31 cellular contexts compared by ENCODE assay signal in genomic region chr2:129004940-129005490, GRCh38.
DNase-seq lines count a peak whose midpoint lies in the region; ATAC-seq and TF ChIP-seq lines count a peak whose summit lies in the region.
"Had no signal": no experiment of that assay in that cellular context is flagged by ENCODE, and none has a peak within 500 bp of the region (broad histone marks: within the 10 kb centered on the region; RNA-seq: fewer than 3 reads in every experiment).

No MANE protein-coding gene starts in this region.

- H3K23ac ChIP-seq in neuronal stem cell (ENCODE audit: low read depth, low read length, poor library complexity), result no peak overlapping the region

- DNase-seq in esophagus muscularis mucosa (ENCODE audit: extremely low spot score), result peak; percentile 74
- peak; percentile 25 for DNase-seq in islet precursor cell
- no peak for DNase-seq in neuronal stem cell (ENCODE audit: low spot score)
- DNase-seq in vagina (ENCODE audit: extremely low spot score in 2 of 2), result peak; percentile 69 to 91
- no peak for DNase-seq in activated CD4-positive, alpha-beta memory T cell treated with anti-CD3 and anti-CD28 coated beads, Interleukin-2, amount 10 ng/mL, durations not matched to agents 7 days and 5 days
- DNase-seq in NCI-H187 (lab: John Stamatoyannopoulos, UW), result no peak
- no peak for DNase-seq in A172 (ENCODE audit: low spot score)
- DNase-seq: 8988T; ACHN; AML-193; BE2C; C1 segment of cervical spinal cord; Caco-2; Calu3; CD4-positive, alpha-beta memory T cell; CD4-positive, alpha-beta T cell; CD4-positive, CD25-positive, alpha-beta regulatory T cell; CD8-positive, alpha-beta memory T cell; CD8-positive, alpha-beta T cell; COR-L47; DMS 273 treated with DMSO at 0.1 percent for 48 hours; DND-41; EL had no signal

- H3K79me1 ChIP-seq in neuronal stem cell (ENCODE audit: low read depth, low read length), result no peaks in the 10 kb centered on the region

- no peaks in the 10 kb centered on the region for H3K9me3 Mint-ChIP-seq in activated CD4-positive, alpha-beta memory T cell treated with anti-CD3 and anti-CD28 coated beads, Interleukin-2, amount 10 ng/mL, durations not matched to agents 7 days and 5 days
- H3K9me3 Mint-ChIP-seq: CD4-positive, alpha-beta T cell; CD8-positive, alpha-beta T cell had no signal

- H3K36me3 Mint-ChIP-seq in activated CD4-positive, alpha-beta memory T cell treated with anti-CD3 and anti-CD28 coated beads, Interleukin-2, amount 10 ng/mL, durations not matched to agents 7 days and 5 days (ENCODE audit: low read depth), result no peaks in the 10 kb centered on the region
- H3K36me3 Mint-ChIP-seq: CD14-positive monocyte; CD4-positive, alpha-beta memory T cell; CD4-positive, CD25-positive, alpha-beta regulatory T cell; CD8-positive, alpha-beta memory T cell; CD8-positive, alpha-beta T cell had no signal

- H3K18ac ChIP-seq in neuronal stem cell (ENCODE audit: low read length), result peak overlapping the region; percentile 28

- no peak overlapping the region for H2BK120ac ChIP-seq in neuronal stem cell (ENCODE audit: low read depth, low read length)

- no peak overlapping the region for H3K27ac Mint-ChIP-seq in activated CD4-positive, alpha-beta memory T cell treated with anti-CD3 and anti-CD28 coated beads, Interleukin-2, amount 10 ng/mL, durations not matched to agents 7 days and 5 days
- H3K27ac Mint-ChIP-seq: B cell; CD4-positive, alpha-beta memory T cell; CD4-positive, alpha-beta T cell; CD8-positive, alpha-beta memory T cell; CD8-positive, alpha-beta T cell had no signal

- H3K36me3 ChIP-seq in esophagus muscularis mucosa, result no peaks in the 10 kb centered on the region
- H3K36me3 ChIP-seq in neuronal stem cell (replicated peaks in 1 of 2; ENCODE audit: control insufficient read depth in 2 of 2, insufficient read depth in 2 of 2, low read length in 2 of 2), result no peaks in the 10 kb centered on the region
- no peaks in the 10 kb centered on the region for H3K36me3 ChIP-seq in vagina
- H3K36me3 ChIP-seq: BE2C; BLaER1; BLaER1 treated with 17β-estradiol and CSF1 and Interleukin-3, amounts not matched to agents 10 nM and 100 nM had no signal

- no peak overlapping the region for H3K14ac ChIP-seq in neuronal stem cell (ENCODE audit: low read length)

- H3K27me3 ChIP-seq in esophagus muscularis mucosa (no peaks in the 10 kb centered on the region), neuronal stem cell (ENCODE audit: control insufficient read depth in 3 of 3, insufficient read depth in 3 of 3, low read depth in 1 of 3, low read length in 3 of 3) (peaks cover 0 to 3% (median 0%) of the 10 kb centered on the region in 3 experiments), vagina (no peaks in the 10 kb centered on the region)
- H3K27me3 ChIP-seq: BE2C; BLaER1; BLaER1 treated with 17β-estradiol and CSF1 and Interleukin-3, amounts not matched to agents 10 nM and 100 nM had no signal

- H2AK5ac ChIP-seq in neuronal stem cell (ENCODE audit: low read depth, low read length), result no peak overlapping the region

- H3K4ac ChIP-seq in neuronal stem cell (ENCODE audit: low read length), result no peak overlapping the region

- no peak overlapping the region for H3K4me2 ChIP-seq in neuronal stem cell (ENCODE audit: insufficient read depth, low read length, poor library complexity, severe bottlenecking)
- H3K4me2 ChIP-seq: A549; BLaER1; BLaER1 treated with 17β-estradiol and CSF1 and Interleukin-3, amounts not matched to agents 10 nM and 100 nM had no signal

- H3K27me3 Mint-ChIP-seq in activated CD4-positive, alpha-beta memory T cell treated with anti-CD3 and anti-CD28 coated beads, Interleukin-2, amount 10 ng/mL, durations not matched to agents 7 days and 5 days, result no peaks in the 10 kb centered on the region
- H3K27me3 Mint-ChIP-seq: CD4-positive, alpha-beta memory T cell; CD4-positive, alpha-beta T cell; CD4-positive, CD25-positive, alpha-beta regulatory T cell; CD8-positive, alpha-beta memory T cell had no signal

- TF ChIP-seq EP300 in esophagus muscularis mucosa (IDR thresholded peaks at IDR 0.05), result no peak

- H2BK5ac ChIP-seq in neuronal stem cell (ENCODE audit: low read length), result no peak overlapping the region

- WGBS in esophagus muscularis mucosa, result 60% methylated on average over 1 of the region's 4 CpGs
- no CpG with 5 or more reads among the region's 4 CpGs for WGBS in neuronal stem cell (ENCODE audit: extremely low coverage in 2 of 2, insufficient read length in 2 of 2, insufficient replicate concordance in 1 of 2), 2 donors

- no peak for TF ChIP-seq CTCF in esophagus muscularis mucosa (IDR thresholded peaks at IDR 0.05)
- TF ChIP-seq CTCF in vagina (IDR thresholded peaks at IDR 0.05), result no peak

- H4K8ac ChIP-seq in neuronal stem cell (ENCODE audit: low read depth, low read length), result no peak overlapping the region

- CTCF ChIA-PET in activated CD4-positive, alpha-beta memory T cell treated with anti-CD3 and anti-CD28 coated beads, Interleukin-2, amount 10 ng/mL, durations not matched to agents 7 days and 5 days (lab: Charles Lee), result no interaction called here

- intact Hi-C loops in esophagus muscularis mucosa (cut with DNase I) (no loop called here), vagina (cut with DNase I) (no loop called here)

- POLR2A ChIA-PET in activated CD4-positive, alpha-beta memory T cell treated with anti-CD3 and anti-CD28 coated beads, Interleukin-2, amount 10 ng/mL, durations not matched to agents 7 days and 5 days (lab: Charles Lee), result no interaction called here

- H2AFZ ChIP-seq in neuronal stem cell (ENCODE audit: low read length), result no peak overlapping the region

- no peak for ATAC-seq in HG03439 (IDR thresholded peaks at IDR 0.05; ENCODE audit: unreplicated experiment)
- ATAC-seq: A549; CD8-positive, alpha-beta T cell had no signal

- H4K91ac ChIP-seq in neuronal stem cell (ENCODE audit: low read depth, low read length, poor library complexity), result no peak overlapping the region

- H3K27ac ChIP-seq in esophagus muscularis mucosa (replicated peaks in 1 of 4), result no peak overlapping the region
- no peak overlapping the region for H3K27ac ChIP-seq in neuronal stem cell (replicated peaks; ENCODE audit: low read length)
- H3K27ac ChIP-seq in vagina, result no peak overlapping the region
- H3K27ac ChIP-seq: 22Rv1; A549; BLaER1; BLaER1 treated with 17β-estradiol and CSF1 and Interleukin-3, amounts not matched to agents 10 nM and 100 nM; C4-2B had no signal

- H3K9me3 ChIP-seq in esophagus muscularis mucosa (no peaks in the 10 kb centered on the region), neuronal stem cell (replicated peaks in 1 of 2; ENCODE audit: control insufficient read depth in 2 of 2, insufficient read depth in 1 of 2, low read depth in 1 of 2, low read length in 2 of 2) (peaks cover 0 to 2% of the 10 kb centered on the region in 2 donors), vagina (no peaks in the 10 kb centered on the region)
- H3K9me3 ChIP-seq: A549, BE2C, BLaER1, Caco-2 had no signal

- no peak for TF ChIP-seq POLR2A in esophagus muscularis mucosa (IDR thresholded peaks at IDR 0.05; ENCODE audit: low read depth)
- no peak for TF ChIP-seq POLR2A in vagina (IDR thresholded peaks at IDR 0.05)

- H2BK12ac ChIP-seq in neuronal stem cell (ENCODE audit: low read length), result no peak overlapping the region

- H3K4me3 Mint-ChIP-seq in activated CD4-positive, alpha-beta memory T cell treated with anti-CD3 and anti-CD28 coated beads, Interleukin-2, amount 10 ng/mL, durations not matched to agents 7 days and 5 days, result no peak overlapping the region
- H3K4me3 Mint-ChIP-seq: B cell; CD14-positive monocyte; CD4-positive, alpha-beta memory T cell; CD4-positive, alpha-beta T cell; CD4-positive, CD25-positive, alpha-beta regulatory T cell; CD8-positive, alpha-beta memory T cell; CD8-positive, alpha-beta T cell had no signal

- H3K4me1 ChIP-seq in esophagus muscularis mucosa, result no peaks in the 10 kb centered on the region
- no peaks in the 10 kb centered on the region for H3K4me1 ChIP-seq in neuronal stem cell (ENCODE audit: control insufficient read depth in 2 of 2, insufficient read depth in 1 of 2, low read depth in 1 of 2, low read length in 2 of 2)
- no peaks in the 10 kb centered on the region for H3K4me1 ChIP-seq in vagina
- H3K4me1 ChIP-seq: A549, BE2C, Caco-2 had no signal

- H3K9ac ChIP-seq in neuronal stem cell (ENCODE audit: low read depth, low read length, poor library complexity), result no peak overlapping the region
- H3K9ac ChIP-seq: BLaER1; BLaER1 treated with 17β-estradiol and CSF1 and Interleukin-3, amounts not matched to agents 10 nM and 100 nM had no signal

- no peak overlapping the region for H3K4me3 ChIP-seq in esophagus muscularis mucosa
- peak overlapping the region in 1 of 2 donors; percentile 35 for H3K4me3 ChIP-seq in neuronal stem cell (ENCODE audit: low read length in 2 of 2)
- no peak overlapping the region for H3K4me3 ChIP-seq in vagina
- H3K4me3 ChIP-seq: A549; BLaER1; BLaER1 treated with 17β-estradiol and CSF1 and Interleukin-3, amounts not matched to agents 10 nM and 100 nM had no signal

- H3K4me1 Mint-ChIP-seq in activated CD4-positive, alpha-beta memory T cell treated with anti-CD3 and anti-CD28 coated beads, Interleukin-2, amount 10 ng/mL, durations not matched to agents 7 days and 5 days, result no peaks in the 10 kb centered on the region
- H3K4me1 Mint-ChIP-seq: B cell; CD14-positive monocyte; CD4-positive, alpha-beta memory T cell; CD4-positive, CD25-positive, alpha-beta regulatory T cell; CD8-positive, alpha-beta memory T cell had no signal

- H2BK15ac ChIP-seq in neuronal stem cell (ENCODE audit: low read length), result no peak overlapping the region

Comparison
In these comparisons a context has a peak if more than half of its experiments do, and no peak if none do; other contexts are left out.
1. DNase-seq: peak in esophagus muscularis mucosa (single experiment), islet precursor cell (single experiment) and vagina (2 of 2); none in neuronal stem cell (single experiment), activated CD4-positive, alpha-beta memory T cell treated with anti-CD3 and anti-CD28 coated beads, Interleukin-2, amount 10 ng/mL, durations not matched to agents 7 days and 5 days (single experiment), NCI-H187 (0 of 2) and A172 (single experiment).